ENCODE assay signal across 8 cellular contexts in genomic region chr7:94620703-94621118, GRCh38. TPM values are rescaled to one million over a fixed set of nuclear protein-coding genes. Genes with fewer than 3 reads are reported as not detected.
A peak's percentile ranks its signal among the peaks of the same experiment; 100 is the strongest.
DNase-seq lines count a peak whose midpoint lies in the region; ATAC-seq and TF ChIP-seq lines count a peak whose summit lies in the region.

No MANE protein-coding gene starts in this region.

- H3K27ac Mint-ChIP-seq in activated T-cell treated with anti-CD3 and anti-CD28 coated beads, Interleukin-2, amount 50 U/mL, for 72 hours, result no peak overlapping the region

- peak; percentile 96 for ATAC-seq in GM18861 (IDR thresholded peaks at IDR 0.05; ENCODE audit: unreplicated experiment)
- peak; percentile 98 for ATAC-seq in HG02981 (IDR thresholded peaks at IDR 0.05; ENCODE audit: unreplicated experiment)
- peak; percentile 98 to 99 for ATAC-seq in activated T-cell treated with anti-CD3 and anti-CD28 coated beads, Interleukin-2, amount 50 U/mL, for 72 hours (replicated peaks in 1 of 2)
- peak; percentile 100 for ATAC-seq in Right ventricle myocardium superior (ENCODE audit: poor library complexity)
- ATAC-seq in sciatic nerve, result peak; percentile 92

- intact Hi-C loops in Right ventricle myocardium superior (cut with DNase I) (no loop called here), sciatic nerve (cut with DNase I) (no loop called here)

- DNase-seq in AG04449 (ENCODE audit: low read depth, low spot score) (peak; percentile 82), NCI-H69 (lab: John Stamatoyannopoulos, UW) (peak; percentile 91), Right ventricle myocardium superior (peak; percentile 84), sciatic nerve (ENCODE audit: low spot score) (peak; percentile 70), COR-L47 (lab: John Stamatoyannopoulos, UW) (no peak)
- peak; percentile 48 to 72 for DNase-seq in activated T-cell treated with anti-CD3 and anti-CD28 coated beads, Interleukin-2, amount 50 U/mL, for 72 hours

- H3K4me3 ChIP-seq in AG04449 (ENCODE audit: low read depth, low read length), result no peak overlapping the region

- POLR2A ChIA-PET in AG04449 (lab: Yijun Ruan, JAX), result no interaction called here

- H3K4me3 Mint-ChIP-seq in activated T-cell treated with anti-CD3 and anti-CD28 coated beads, Interleukin-2, amount 50 U/mL, for 72 hours, result no peak overlapping the region

- no peaks in the 10 kb centered on the region for H3K9me3 Mint-ChIP-seq in activated T-cell treated with anti-CD3 and anti-CD28 coated beads, Interleukin-2, amount 50 U/mL, for 72 hours

- no peaks in the 10 kb centered on the region for H3K36me3 Mint-ChIP-seq in activated T-cell treated with anti-CD3 and anti-CD28 coated beads, Interleukin-2, amount 50 U/mL, for 72 hours (ENCODE audit: insufficient read depth in 2 of 2)

- CTCF ChIA-PET in AG04449 (lab: Yijun Ruan, JAX), result interaction anchor here (0.9 kb wide), 1 partner anchor 34 kb away, joined by 3 read pairs; no protein-coding TSS in a partner anchor

- no peak for TF ChIP-seq CTCF in AG04449 (IDR thresholded peaks at IDR 0.05; ENCODE audit: insufficient read depth, low read length, missing control alignments)

- H3K4me1 Mint-ChIP-seq in activated T-cell treated with anti-CD3 and anti-CD28 coated beads, Interleukin-2, amount 50 U/mL, for 72 hours (ENCODE audit: low read depth), result peaks cover 12% of the 10 kb centered on the region

- H3K27me3 Mint-ChIP-seq in activated T-cell treated with anti-CD3 and anti-CD28 coated beads, Interleukin-2, amount 50 U/mL, for 72 hours (ENCODE audit: low read depth), result peaks cover 6% of the 10 kb centered on the region

RNA-seq across cellular contexts. Expression of gene SGCE, which starts 35.2 kb away (rescaled TPM):
- total RNA-seq in activated T-cell treated with anti-CD3 and anti-CD28 coated beads, Interleukin-2, amount 50 U/mL, for 72 hours, result 1 to 10 TPM; 1.6 to 1.9 TPM
- 15.8 TPM for total RNA-seq in Right ventricle myocardium superior
- 132 TPM for total RNA-seq in sciatic nerve
